Comparison of ENCODE assay signal across 8 cellular contexts in the genomic region with DNA sequence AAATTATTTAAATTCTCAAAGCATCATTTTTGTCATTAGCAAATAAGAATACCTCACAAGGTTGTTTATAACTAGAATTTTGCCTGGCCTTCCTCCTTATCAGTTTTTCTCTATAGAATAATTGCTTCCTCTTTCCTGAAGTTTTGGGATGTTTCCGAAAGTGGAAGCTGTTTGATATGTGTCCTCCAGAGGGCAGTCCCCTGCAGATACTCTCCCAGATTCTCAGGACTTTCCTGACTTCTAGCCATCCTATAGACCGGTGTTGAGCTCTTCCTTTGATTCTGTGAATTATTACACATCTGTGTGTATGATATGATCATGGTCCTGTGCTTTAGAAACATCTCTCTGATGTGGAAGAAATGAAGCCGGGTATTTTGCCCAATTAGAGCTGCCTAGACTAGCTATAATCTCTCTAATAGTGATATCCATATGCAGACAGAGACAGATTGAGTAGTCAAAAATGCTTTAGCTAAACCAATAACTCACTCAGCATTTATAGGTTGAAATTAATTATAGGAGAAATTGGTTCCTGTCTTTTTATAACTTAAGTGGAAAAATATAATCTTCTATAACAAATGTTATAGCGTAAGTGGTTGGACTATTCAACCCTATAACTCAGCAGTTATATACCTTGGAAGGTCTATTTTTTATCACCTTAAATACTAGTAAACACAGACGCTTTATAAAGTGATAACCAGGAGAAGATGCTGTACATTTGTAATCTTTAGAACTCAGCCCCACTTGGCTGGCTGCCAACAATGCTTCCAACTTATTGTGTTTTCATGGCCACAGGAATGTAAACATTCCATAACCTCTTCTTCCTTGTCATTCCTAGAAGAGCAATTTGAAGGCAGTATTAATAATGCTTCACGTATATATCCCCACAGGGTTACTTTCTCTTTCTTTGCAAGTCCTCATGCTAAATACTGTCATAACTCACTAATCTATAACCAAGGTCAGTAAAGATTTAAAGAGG.
A peak's percentile ranks its signal among the peaks of the same experiment; 100 is the strongest.
DNase-seq lines count a peak whose midpoint lies in the region; ATAC-seq and TF ChIP-seq lines count a peak whose summit lies in the region.

No MANE protein-coding gene starts in this region.

- H3K27ac Mint-ChIP-seq in mesothelial cell of epicardium = no peak overlapping the region
- H3K27ac Mint-ChIP-seq in activated naive CD4-positive, alpha-beta T cell treated with anti-CD3 and anti-CD28 coated beads for 36 hours = no peak overlapping the region
- H3K27ac Mint-ChIP-seq in CD8-positive, alpha-beta T cell = no peak overlapping the region

- no peaks in the 10 kb centered on the region for H3K36me3 ChIP-seq in brain microvascular endothelial cell (replicated peaks)
- H3K36me3 ChIP-seq in CD8-positive, alpha-beta T cell (ENCODE audit: insufficient read depth, low read length) = no peaks in the 10 kb centered on the region

- ATAC-seq in HG02852 (IDR thresholded peaks at IDR 0.05; ENCODE audit: unreplicated experiment) = no peak
- ATAC-seq in CD8-positive, alpha-beta T cell = no peak

- in situ Hi-C loops in brain microvascular endothelial cell (cut with HindIII; ENCODE audit: low pct_ligation_motif_present, low sequenced_read_pairs) = no loop called here

- H3K4me1 ChIP-seq in CD8-positive, alpha-beta T cell (ENCODE audit: insufficient read depth, low read length) = no peaks in the 10 kb centered on the region

- H3K9me3 Mint-ChIP-seq in mesothelial cell of epicardium = peaks cover under 1% of the 10 kb centered on the region
- H3K9me3 Mint-ChIP-seq in activated naive CD4-positive, alpha-beta T cell treated with anti-CD3 and anti-CD28 coated beads for 36 hours = no peaks in the 10 kb centered on the region
- peaks cover 2% of the 10 kb centered on the region for H3K9me3 Mint-ChIP-seq in CD8-positive, alpha-beta T cell

- H3K27me3 ChIP-seq in brain microvascular endothelial cell (replicated peaks) = no peaks in the 10 kb centered on the region
- H3K27me3 ChIP-seq in CD8-positive, alpha-beta T cell (ENCODE audit: insufficient read depth, low read length) = no peaks in the 10 kb centered on the region

- H3K36me3 Mint-ChIP-seq in mesothelial cell of epicardium = no peaks in the 10 kb centered on the region
- no peaks in the 10 kb centered on the region for H3K36me3 Mint-ChIP-seq in activated naive CD4-positive, alpha-beta T cell treated with anti-CD3 and anti-CD28 coated beads for 36 hours (ENCODE audit: low read depth)
- H3K36me3 Mint-ChIP-seq in CD8-positive, alpha-beta T cell = no peaks in the 10 kb centered on the region

- H3K4me3 ChIP-seq in brain microvascular endothelial cell (ENCODE audit: low read depth, low read length) = no peak overlapping the region
- no peak overlapping the region for H3K4me3 ChIP-seq in CD8-positive, alpha-beta T cell (ENCODE audit: low read depth, low read length)

- no peak overlapping the region for H3K27ac ChIP-seq in brain microvascular endothelial cell
- no peak overlapping the region for H3K27ac ChIP-seq in CD8-positive, alpha-beta T cell (ENCODE audit: low read depth, low read length)

- peak; percentile 3 for DNase-seq in DMS53 treated with DMSO at 0.1 percent for 48 hours (lab: John Stamatoyannopoulos, UW; ENCODE audit: unreplicated experiment)
- DNase-seq in NCI-H1930 (lab: John Stamatoyannopoulos, UW) = peak; percentile 22 to 34
- DNase-seq in brain microvascular endothelial cell = peak; percentile 82
- peak; percentile 42 to 59 for DNase-seq in mesothelial cell of epicardium (ENCODE audit: low spot score in 2 of 2, unreplicated experiment in 2 of 2)
- no peak for DNase-seq in activated naive CD4-positive, alpha-beta T cell treated with anti-CD3 and anti-CD28 coated beads for 36 hours
- no peak for DNase-seq in CD8-positive, alpha-beta T cell
- no peak for DNase-seq in islet precursor cell

- TF ChIP-seq CTCF in brain microvascular endothelial cell (IDR thresholded peaks at IDR 0.05; ENCODE audit: low read depth, low read length, missing control alignments) (peak; percentile 83), mesothelial cell of epicardium (IDR thresholded peaks at IDR 0.05; ENCODE audit: unreplicated experiment) (peak; percentile 31)
- TF ChIP-seq CTCF in CD8-positive, alpha-beta T cell (IDR thresholded peaks at IDR 0.05) = no peak

- H3K27me3 Mint-ChIP-seq in mesothelial cell of epicardium (ENCODE audit: low read depth) = no peaks in the 10 kb centered on the region
- peaks cover 11% of the 10 kb centered on the region for H3K27me3 Mint-ChIP-seq in activated naive CD4-positive, alpha-beta T cell treated with anti-CD3 and anti-CD28 coated beads for 36 hours (ENCODE audit: low read depth)
- H3K27me3 Mint-ChIP-seq in CD8-positive, alpha-beta T cell (ENCODE audit: low read depth) = peaks cover 11% of the 10 kb centered on the region

- no peaks in the 10 kb centered on the region for H3K9me3 ChIP-seq in CD8-positive, alpha-beta T cell (ENCODE audit: low read length)

- intact Hi-C loops in activated naive CD4-positive, alpha-beta T cell treated with anti-CD3 and anti-CD28 coated beads for 36 hours (cut with micrococcal nuclease) = loop anchor here (10.0 kb wide), 1 partner anchor 196 kb away; the partner anchor contains the start of gene RXFP2
- intact Hi-C loops in CD8-positive, alpha-beta T cell (cut with DNase I, micrococcal nuclease) = no loop called here

- no peak overlapping the region for H3K4me3 Mint-ChIP-seq in mesothelial cell of epicardium
- H3K4me3 Mint-ChIP-seq in activated naive CD4-positive, alpha-beta T cell treated with anti-CD3 and anti-CD28 coated beads for 36 hours = no peak overlapping the region
- H3K4me3 Mint-ChIP-seq in CD8-positive, alpha-beta T cell = no peak overlapping the region

- POLR2A ChIA-PET in CD8-positive, alpha-beta T cell (lab: Charles Lee) = no interaction called here

- CTCF ChIA-PET in activated naive CD4-positive, alpha-beta T cell treated with anti-CD3 and anti-CD28 coated beads for 36 hours (lab: Charles Lee) = interaction anchor here (1.1 kb wide), 1 partner anchor 115 kb away, joined by 3 read pairs; no protein-coding TSS in a partner anchor
- CTCF ChIA-PET in CD8-positive, alpha-beta T cell (lab: Charles Lee) = no interaction called here

- H3K4me1 Mint-ChIP-seq in mesothelial cell of epicardium = peaks cover 33% of the 10 kb centered on the region
- no peaks in the 10 kb centered on the region for H3K4me1 Mint-ChIP-seq in activated naive CD4-positive, alpha-beta T cell treated with anti-CD3 and anti-CD28 coated beads for 36 hours (ENCODE audit: low read depth)
- H3K4me1 Mint-ChIP-seq in CD8-positive, alpha-beta T cell (ENCODE audit: low read depth) = no peaks in the 10 kb centered on the region

Comparison
In these comparisons a context has a peak if more than half of its experiments do, and no peak if none do; other contexts are left out.
1. DNase-seq: peak in DMS53 treated with DMSO at 0.1 percent for 48 hours (single experiment), NCI-H1930 (2 of 2), brain microvascular endothelial cell (single experiment) and mesothelial cell of epicardium (2 of 2); none in activated naive CD4-positive, alpha-beta T cell treated with anti-CD3 and anti-CD28 coated beads for 36 hours (single experiment), CD8-positive, alpha-beta T cell (0 of 7) and islet precursor cell (single experiment).